ENCODE assay signal across 21 cellular contexts in the genomic region with DNA sequence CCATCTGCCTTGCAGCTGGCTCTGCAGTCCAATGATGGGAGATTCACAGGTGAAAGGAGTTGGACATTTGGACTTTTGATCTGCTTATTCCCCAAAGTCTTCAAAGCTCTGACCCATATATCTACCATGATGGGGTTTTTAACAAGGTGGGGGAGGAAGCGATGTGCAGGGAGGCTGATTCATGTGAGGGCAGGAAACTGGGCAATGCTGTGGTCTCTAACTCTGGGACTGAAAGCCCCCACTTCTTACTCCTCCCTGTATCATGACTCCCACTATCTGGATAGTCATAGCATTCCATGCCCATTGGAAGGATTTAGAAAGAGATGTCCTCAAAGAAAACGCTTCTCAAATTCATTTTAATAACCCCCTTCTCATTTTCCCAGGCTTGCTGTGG. TPM values are rescaled to one million over a fixed set of nuclear protein-coding genes. Genes with fewer than 3 reads are reported as not detected.
DNase-seq lines count a peak whose midpoint lies in the region; ATAC-seq lines count a peak whose summit lies in the region.
"Had no signal": no experiment of that assay in that cellular context is flagged by ENCODE, and none has a peak within 500 bp of the region (broad histone marks: within the 10 kb centered on the region; RNA-seq: fewer than 3 reads in every experiment).

No MANE protein-coding gene starts in this region.

- no peaks in the 10 kb centered on the region for H3K9me3 ChIP-seq in KOPT-K1 (ENCODE audit: insufficient read depth, low read length, poor library complexity, severe bottlenecking)

- peak overlapping the region; percentile 19 for H3K27ac Mint-ChIP-seq in activated naive CD4-positive, alpha-beta T cell treated with anti-CD3 and anti-CD28 coated beads, Interleukin-2, amount 10 ng/mL, durations not matched to agents 7 days and 5 days
- no peak overlapping the region for H3K27ac Mint-ChIP-seq in activated naive CD4-positive, alpha-beta T cell treated with anti-CD3 and anti-CD28 coated beads for 36 hours
- no peak overlapping the region for H3K27ac Mint-ChIP-seq in stimulated activated effector memory CD8-positive, alpha-beta T cell treated with anti-CD3 and anti-CD28 coated beads, Interleukin-12 subunit alpha, Interleukin-12 subunit beta, amount 100 ng/mL, for 72 hours
- H3K27ac Mint-ChIP-seq: B cell had no signal

- no peaks in the 10 kb centered on the region for H3K36me3 ChIP-seq in KOPT-K1 (ENCODE audit: insufficient read depth, low read length)

- H3K27ac ChIP-seq in KOPT-K1 (ENCODE audit: low read depth, low read length, poor library complexity, severe bottlenecking), result peak overlapping the region; percentile 72
- H3K27ac ChIP-seq: HL-60, RWPE1 had no signal

- no peaks in the 10 kb centered on the region for H3K36me3 Mint-ChIP-seq in activated naive CD4-positive, alpha-beta T cell treated with anti-CD3 and anti-CD28 coated beads, Interleukin-2, amount 10 ng/mL, durations not matched to agents 7 days and 5 days
- H3K36me3 Mint-ChIP-seq in activated naive CD4-positive, alpha-beta T cell treated with anti-CD3 and anti-CD28 coated beads for 36 hours (ENCODE audit: low read depth), result no peaks in the 10 kb centered on the region
- H3K36me3 Mint-ChIP-seq in stimulated activated effector memory CD8-positive, alpha-beta T cell treated with anti-CD3 and anti-CD28 coated beads, Interleukin-12 subunit alpha, Interleukin-12 subunit beta, amount 100 ng/mL, for 72 hours, result no peaks in the 10 kb centered on the region
- H3K36me3 Mint-ChIP-seq: IgD-negative memory B cell had no signal

- no peaks in the 10 kb centered on the region for H3K9me3 Mint-ChIP-seq in activated naive CD4-positive, alpha-beta T cell treated with anti-CD3 and anti-CD28 coated beads, Interleukin-2, amount 10 ng/mL, durations not matched to agents 7 days and 5 days
- H3K9me3 Mint-ChIP-seq in activated naive CD4-positive, alpha-beta T cell treated with anti-CD3 and anti-CD28 coated beads for 36 hours, result no peaks in the 10 kb centered on the region
- no peaks in the 10 kb centered on the region for H3K9me3 Mint-ChIP-seq in stimulated activated effector memory CD8-positive, alpha-beta T cell treated with anti-CD3 and anti-CD28 coated beads, Interleukin-12 subunit alpha, Interleukin-12 subunit beta, amount 100 ng/mL, for 72 hours

- H3K27me3 Mint-ChIP-seq in activated naive CD4-positive, alpha-beta T cell treated with anti-CD3 and anti-CD28 coated beads, Interleukin-2, amount 10 ng/mL, durations not matched to agents 7 days and 5 days, result peaks cover 58% of the 10 kb centered on the region
- H3K27me3 Mint-ChIP-seq in activated naive CD4-positive, alpha-beta T cell treated with anti-CD3 and anti-CD28 coated beads for 36 hours (ENCODE audit: low read depth), result no peaks in the 10 kb centered on the region

- no peak for DNase-seq in activated naive CD4-positive, alpha-beta T cell treated with anti-CD3 and anti-CD28 coated beads, Interleukin-2, amount 10 ng/mL, durations not matched to agents 7 days and 5 days
- DNase-seq in activated naive CD4-positive, alpha-beta T cell treated with anti-CD3 and anti-CD28 coated beads for 36 hours, result no peak
- DNase-seq in amniotic epithelial cell (ENCODE audit: low read depth), result peak; percentile 62
- DNase-seq in stimulated activated effector memory CD8-positive, alpha-beta T cell treated with anti-CD3 and anti-CD28 coated beads, Interleukin-12 subunit alpha, Interleukin-12 subunit beta, amount 100 ng/mL, for 72 hours (ENCODE audit: low spot score in 2 of 2), result no peak
- DNase-seq in stimulated activated CD4-positive, alpha-beta T cell treated with anti-CD3 and anti-CD28 coated beads, Interleukin-15, amount 100 ng/mL, for 24 hours, result no peak
- DNase-seq in NCI-H524 treated with DMSO at 0.1 percent for 48 hours (lab: John Stamatoyannopoulos, UW), result no peak
- DNase-seq: DMS 273 treated with DMSO at 0.1 percent for 48 hours, DND-41, HCEC 1CT, NCI-H1105 treated with DMSO at 0.1 percent for 48 hours, NCI-H1694, NCI-H2081 treated with DMSO at 0.1 percent for 48 hours, NCI-H510A, NCI-H774, PC-3 had no signal

- H3K4me1 Mint-ChIP-seq in activated naive CD4-positive, alpha-beta T cell treated with anti-CD3 and anti-CD28 coated beads, Interleukin-2, amount 10 ng/mL, durations not matched to agents 7 days and 5 days, result peaks cover 66% of the 10 kb centered on the region
- peaks cover 36% of the 10 kb centered on the region for H3K4me1 Mint-ChIP-seq in activated naive CD4-positive, alpha-beta T cell treated with anti-CD3 and anti-CD28 coated beads for 36 hours (ENCODE audit: low read depth)
- peaks cover 34% of the 10 kb centered on the region for H3K4me1 Mint-ChIP-seq in stimulated activated effector memory CD8-positive, alpha-beta T cell treated with anti-CD3 and anti-CD28 coated beads, Interleukin-12 subunit alpha, Interleukin-12 subunit beta, amount 100 ng/mL, for 72 hours

- no peak overlapping the region for H3K4me3 Mint-ChIP-seq in activated naive CD4-positive, alpha-beta T cell treated with anti-CD3 and anti-CD28 coated beads, Interleukin-2, amount 10 ng/mL, durations not matched to agents 7 days and 5 days
- H3K4me3 Mint-ChIP-seq in activated naive CD4-positive, alpha-beta T cell treated with anti-CD3 and anti-CD28 coated beads for 36 hours, result no peak overlapping the region
- no peak overlapping the region for H3K4me3 Mint-ChIP-seq in stimulated activated effector memory CD8-positive, alpha-beta T cell treated with anti-CD3 and anti-CD28 coated beads, Interleukin-12 subunit alpha, Interleukin-12 subunit beta, amount 100 ng/mL, for 72 hours

- intact Hi-C loops in activated naive CD4-positive, alpha-beta T cell treated with anti-CD3 and anti-CD28 coated beads for 36 hours (cut with micrococcal nuclease), result no loop called here

- peak; percentile 63 for ATAC-seq in stimulated activated effector memory CD8-positive, alpha-beta T cell treated with anti-CD3 and anti-CD28 coated beads, Interleukin-12 subunit alpha, Interleukin-12 subunit beta, amount 100 ng/mL, for 72 hours
- ATAC-seq: PC-3 had no signal

- CTCF ChIA-PET in activated naive CD4-positive, alpha-beta T cell treated with anti-CD3 and anti-CD28 coated beads, Interleukin-2, amount 10 ng/mL, durations not matched to agents 7 days and 5 days (lab: Charles Lee), result no interaction called here
- CTCF ChIA-PET in activated naive CD4-positive, alpha-beta T cell treated with anti-CD3 and anti-CD28 coated beads for 36 hours (lab: Charles Lee), result interaction anchor here (1.4 to 1.5 kb wide), 2 partner anchors 10 to 162 kb away, joined by 4 to 5 read pairs; no protein-coding TSS in a partner anchor

RNA-seq across cellular contexts. Expression of a gene that starts 16.3 kb away (rescaled TPM):
- total RNA-seq in activated naive CD4-positive, alpha-beta T cell treated with anti-CD3 and anti-CD28 coated beads for 36 hours, result not detected
- total RNA-seq: A172, B cell, PC-3 had no signal

RNA-seq across cellular contexts. Expression of a gene that starts 30.4 kb away (rescaled TPM):
- 10 to 100 TPM; 15.6 to 18.2 TPM for total RNA-seq in activated naive CD4-positive, alpha-beta T cell treated with anti-CD3 and anti-CD28 coated beads for 36 hours
